In genomic region chr1:183887826-183888819, GRCh38 we compare ENCODE assay signal across 16 cellular contexts.
DNase-seq lines count a peak whose midpoint lies in the region; ATAC-seq and FAIRE-seq lines count a peak whose summit lies in the region.
"Had no signal": no experiment of that assay in that cellular context is flagged by ENCODE, and none has a peak within 500 bp of the region (broad histone marks: within the 10 kb centered on the region; RNA-seq: fewer than 3 reads in every experiment).

No MANE protein-coding gene starts in this region.

- H3K4me3 ChIP-seq in SJCRH30 = 0 out of 2 replicates have a peak overlapping the region, but pooled peaks have one; percentile 4

- no peaks in the 10 kb centered on the region for H3K9me3 ChIP-seq in SJCRH30 (replicated peaks)

- CTCF ChIA-PET in activated CD4-positive, alpha-beta T cell treated with anti-CD3 and anti-CD28 coated beads for 36 hours (lab: Charles Lee) = interaction anchor here (0.6 to 1.1 kb wide), 4 partner anchors 11 to 232 kb away, joined by 3 to 4 read pairs (median 3); no protein-coding TSS in a partner anchor

- H3K27me3 ChIP-seq in SJCRH30 = no peaks in the 10 kb centered on the region

- peaks cover 39% of the 10 kb centered on the region for H3K4me1 Mint-ChIP-seq in activated CD4-positive, alpha-beta T cell treated with anti-CD3 and anti-CD28 coated beads for 36 hours
- H3K4me1 Mint-ChIP-seq in stimulated activated effector memory CD8-positive, alpha-beta T cell treated with anti-CD3 and anti-CD28 coated beads, Interleukin-12 subunit alpha, Interleukin-12 subunit beta, amount 100 ng/mL, for 72 hours = peaks cover 24% of the 10 kb centered on the region

- peaks cover 21% of the 10 kb centered on the region for H3K4me1 ChIP-seq in SJCRH30

- intact Hi-C loops in activated CD4-positive, alpha-beta T cell treated with anti-CD3 and anti-CD28 coated beads for 36 hours (cut with DNase I, micrococcal nuclease) = no loop called here

- no peak for DNase-seq in activated CD4-positive, alpha-beta T cell treated with anti-CD3 and anti-CD28 coated beads for 36 hours
- no peak for DNase-seq in activated CD4-positive, alpha-beta T cell treated with anti-CD3 and anti-CD28 coated beads, Interleukin-2, amount 50 U/mL, for 1 hour
- peak in 1 of 2 experiments; percentile 62 for DNase-seq in SJCRH30
- no peak for DNase-seq in stimulated activated effector memory CD8-positive, alpha-beta T cell treated with anti-CD3 and anti-CD28 coated beads, Interleukin-12 subunit alpha, Interleukin-12 subunit beta, amount 100 ng/mL, for 72 hours (ENCODE audit: low spot score in 2 of 2)
- no peak for DNase-seq in substantia nigra (lab: John Stamatoyannopoulos, UW)
- DNase-seq in NCI-H1417 (lab: John Stamatoyannopoulos, UW) = no peak
- DNase-seq: ACHN; activated B cell treated with CpG ODN at 0.5 μM for 24 hours; activated naive CD4-positive, alpha-beta T cell; effector CD4-positive, alpha-beta T cell; H7; hypothalamus; NCI-H2227 treated with DMSO at 0.1 percent for 48 hours had no signal

- POLR2A ChIA-PET in activated CD4-positive, alpha-beta T cell treated with anti-CD3 and anti-CD28 coated beads for 36 hours (lab: Charles Lee) = no interaction called here

- peaks cover 4% of the 10 kb centered on the region for H3K36me3 Mint-ChIP-seq in activated CD4-positive, alpha-beta T cell treated with anti-CD3 and anti-CD28 coated beads for 36 hours (ENCODE audit: low read depth)
- no peaks in the 10 kb centered on the region for H3K36me3 Mint-ChIP-seq in stimulated activated effector memory CD8-positive, alpha-beta T cell treated with anti-CD3 and anti-CD28 coated beads, Interleukin-12 subunit alpha, Interleukin-12 subunit beta, amount 100 ng/mL, for 72 hours

- peak; percentile 98 for FAIRE-seq in endometrium (lab: Jason Lieb, UNC)
- FAIRE-seq: G401.6 had no signal

- H3K27ac Mint-ChIP-seq in activated CD4-positive, alpha-beta T cell treated with anti-CD3 and anti-CD28 coated beads for 36 hours = peak overlapping the region; percentile 71
- peak overlapping the region; percentile 59 for H3K27ac Mint-ChIP-seq in stimulated activated effector memory CD8-positive, alpha-beta T cell treated with anti-CD3 and anti-CD28 coated beads, Interleukin-12 subunit alpha, Interleukin-12 subunit beta, amount 100 ng/mL, for 72 hours
- H3K27ac Mint-ChIP-seq: activated B cell treated with CpG ODN at 0.5 μM for 24 hours had no signal

- peak overlapping the region; percentile 31; the same call in 1 of the 2 replicates for H3K27ac ChIP-seq in SJCRH30
- H3K27ac ChIP-seq in substantia nigra (ENCODE audit: low read depth, low read length, poor library complexity, severe bottlenecking) = no peak overlapping the region

- H3K9me3 Mint-ChIP-seq in activated CD4-positive, alpha-beta T cell treated with anti-CD3 and anti-CD28 coated beads for 36 hours (ENCODE audit: low read depth) = no peaks in the 10 kb centered on the region
- H3K9me3 Mint-ChIP-seq in stimulated activated effector memory CD8-positive, alpha-beta T cell treated with anti-CD3 and anti-CD28 coated beads, Interleukin-12 subunit alpha, Interleukin-12 subunit beta, amount 100 ng/mL, for 72 hours = no peaks in the 10 kb centered on the region
- H3K9me3 Mint-ChIP-seq: activated B cell treated with CpG ODN at 0.5 μM for 24 hours had no signal

- no peaks in the 10 kb centered on the region for H3K36me3 ChIP-seq in SJCRH30

- ATAC-seq in activated CD4-positive, alpha-beta T cell treated with anti-CD3 and anti-CD28 coated beads for 36 hours = peak; percentile 57
- peak; percentile 50 for ATAC-seq in stimulated activated effector memory CD8-positive, alpha-beta T cell treated with anti-CD3 and anti-CD28 coated beads, Interleukin-12 subunit alpha, Interleukin-12 subunit beta, amount 100 ng/mL, for 72 hours
- no peak for ATAC-seq in GM21423 (IDR thresholded peaks at IDR 0.05; ENCODE audit: unreplicated experiment)

- H3K27me3 Mint-ChIP-seq in activated CD4-positive, alpha-beta T cell treated with anti-CD3 and anti-CD28 coated beads for 36 hours = no peaks in the 10 kb centered on the region
- H3K27me3 Mint-ChIP-seq: activated B cell treated with CpG ODN at 0.5 μM for 24 hours had no signal

- no peak overlapping the region for H3K4me3 Mint-ChIP-seq in activated CD4-positive, alpha-beta T cell treated with anti-CD3 and anti-CD28 coated beads for 36 hours
- no peak overlapping the region for H3K4me3 Mint-ChIP-seq in stimulated activated effector memory CD8-positive, alpha-beta T cell treated with anti-CD3 and anti-CD28 coated beads, Interleukin-12 subunit alpha, Interleukin-12 subunit beta, amount 100 ng/mL, for 72 hours
- H3K4me3 Mint-ChIP-seq: activated B cell treated with CpG ODN at 0.5 μM for 24 hours had no signal
